1 cellular context compared by ENCODE assay signal in the genomic region with DNA sequence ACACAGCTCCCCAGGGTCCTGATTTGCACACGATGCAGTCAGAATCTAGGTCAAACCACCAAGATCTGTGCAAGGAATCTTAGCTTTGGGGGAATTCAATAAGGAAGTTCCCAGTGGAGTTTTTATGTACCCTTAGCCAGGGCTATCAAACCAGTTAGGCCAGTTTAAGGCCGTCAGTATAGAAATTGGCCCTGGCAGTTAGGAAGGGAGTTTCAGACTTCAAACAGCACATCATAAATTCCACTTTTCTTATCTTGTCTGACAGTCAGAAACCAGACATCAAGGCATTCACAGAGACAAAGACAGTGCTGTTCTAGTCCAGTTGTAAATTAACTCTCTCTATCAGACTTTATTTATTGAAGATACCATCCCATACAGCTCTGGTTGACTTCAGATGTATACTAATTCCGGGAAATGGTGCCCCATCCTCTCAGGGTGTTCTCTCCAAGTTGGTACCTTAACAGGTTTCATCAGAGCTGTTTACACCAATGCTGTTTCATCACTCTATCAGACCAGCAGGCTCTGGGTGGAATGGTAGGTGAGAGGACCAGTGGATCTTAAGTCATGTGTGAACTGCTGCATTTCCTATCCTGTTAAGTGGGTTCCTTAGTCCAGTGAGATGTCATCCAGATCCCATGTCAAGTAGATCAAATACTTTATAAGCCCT.
TF ChIP-seq lines count a peak whose summit lies in the region.

No MANE protein-coding gene starts in this region.

TF ChIP-seq in WTC11, 78 proteins besides CTCF, POLR2A, EP300 and RAD21 (continued from another document):
- TF ChIP-seq PRDM15 (CRISPR knock-in tag; IDR thresholded peaks at IDR 0.05) (no peak), ZNF423 (CRISPR knock-in tag; IDR thresholded peaks at IDR 0.05) (no peak)
TF ChIP-seq in WTC11: peak in this region for 0.
